1 cellular context compared by ENCODE assay signal in genomic region chr1:92990828-92991227, GRCh38.
A peak's percentile ranks its signal among the peaks of the same experiment; 100 is the strongest.
TF ChIP-seq lines count a peak whose summit lies in the region.

No MANE protein-coding gene starts in this region.

TF ChIP-seq in K562, 482 proteins besides CTCF, POLR2A, EP300 and RAD21 (continued from another document and continues in another):
- no peak for TF ChIP-seq CUX1 (CRISPR knock-in tag; IDR thresholded peaks at IDR 0.05)
- 0 out of 2 replicates have a peak, but pooled peaks have one; percentile 10 for TF ChIP-seq JUND (IDR thresholded peaks at IDR 0.05; ENCODE audit: borderline replicate concordance, low read depth, low read length)
- no peak; the same call in 2 of the 3 replicates for TF ChIP-seq JUND (tag; IDR thresholded peaks at IDR 0.05; ENCODE audit: borderline replicate concordance, low read depth, low read length)
- no peak for TF ChIP-seq SREBF2 (CRISPR knock-in tag; IDR thresholded peaks at IDR 0.05)
- TF ChIP-seq KLF1 (tag; IDR thresholded peaks at IDR 0.05), result no peak
- peak; percentile 52 for TF ChIP-seq CBFA2T2 (conservative IDR thresholded peaks at IDR 0.05)
- peak; percentile 25 to 72; a peak in 3 of 4 replicates for TF ChIP-seq KDM1A (IDR thresholded peaks at IDR 0.05)
- TF ChIP-seq MAFF (IDR thresholded peaks at IDR 0.05; ENCODE audit: low read length), result no peak
- peak; percentile 75; the same call in 1 of the 2 replicates for TF ChIP-seq STAT5A (IDR thresholded peaks at IDR 0.05; ENCODE audit: borderline replicate concordance, low read length)
- peak; percentile 73 for TF ChIP-seq CBFA2T3 (IDR thresholded peaks at IDR 0.05)
- TF ChIP-seq, protein P1, sequence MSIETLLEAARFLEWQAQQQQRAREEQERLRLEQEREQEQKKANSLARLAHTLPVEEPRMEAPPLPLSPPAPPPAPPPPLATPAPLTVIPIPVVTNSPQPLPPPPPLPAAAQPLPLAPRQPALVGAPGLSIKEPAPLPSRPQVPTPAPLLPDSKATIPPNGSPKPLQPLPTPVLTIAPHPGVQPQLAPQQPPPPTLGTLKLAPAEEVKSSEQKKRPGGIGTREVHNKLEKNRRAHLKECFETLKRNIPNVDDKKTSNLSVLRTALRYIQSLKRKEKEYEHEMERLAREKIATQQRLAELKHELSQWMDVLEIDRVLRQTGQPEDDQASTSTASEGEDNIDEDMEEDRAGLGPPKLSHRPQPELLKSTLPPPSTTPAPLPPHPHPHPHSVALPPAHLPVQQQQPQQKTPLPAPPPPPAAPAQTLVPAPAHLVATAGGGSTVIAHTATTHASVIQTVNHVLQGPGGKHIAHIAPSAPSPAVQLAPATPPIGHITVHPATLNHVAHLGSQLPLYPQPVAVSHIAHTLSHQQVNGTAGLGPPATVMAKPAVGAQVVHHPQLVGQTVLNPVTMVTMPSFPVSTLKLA (conservative IDR thresholded peaks at IDR 0.05), result no peak
- TF ChIP-seq ZNF133 (CRISPR knock-in tag; IDR thresholded peaks at IDR 0.05), result no peak
- TF ChIP-seq LARP7 (IDR thresholded peaks at IDR 0.05), result no peak
- TF ChIP-seq, protein P2, sequence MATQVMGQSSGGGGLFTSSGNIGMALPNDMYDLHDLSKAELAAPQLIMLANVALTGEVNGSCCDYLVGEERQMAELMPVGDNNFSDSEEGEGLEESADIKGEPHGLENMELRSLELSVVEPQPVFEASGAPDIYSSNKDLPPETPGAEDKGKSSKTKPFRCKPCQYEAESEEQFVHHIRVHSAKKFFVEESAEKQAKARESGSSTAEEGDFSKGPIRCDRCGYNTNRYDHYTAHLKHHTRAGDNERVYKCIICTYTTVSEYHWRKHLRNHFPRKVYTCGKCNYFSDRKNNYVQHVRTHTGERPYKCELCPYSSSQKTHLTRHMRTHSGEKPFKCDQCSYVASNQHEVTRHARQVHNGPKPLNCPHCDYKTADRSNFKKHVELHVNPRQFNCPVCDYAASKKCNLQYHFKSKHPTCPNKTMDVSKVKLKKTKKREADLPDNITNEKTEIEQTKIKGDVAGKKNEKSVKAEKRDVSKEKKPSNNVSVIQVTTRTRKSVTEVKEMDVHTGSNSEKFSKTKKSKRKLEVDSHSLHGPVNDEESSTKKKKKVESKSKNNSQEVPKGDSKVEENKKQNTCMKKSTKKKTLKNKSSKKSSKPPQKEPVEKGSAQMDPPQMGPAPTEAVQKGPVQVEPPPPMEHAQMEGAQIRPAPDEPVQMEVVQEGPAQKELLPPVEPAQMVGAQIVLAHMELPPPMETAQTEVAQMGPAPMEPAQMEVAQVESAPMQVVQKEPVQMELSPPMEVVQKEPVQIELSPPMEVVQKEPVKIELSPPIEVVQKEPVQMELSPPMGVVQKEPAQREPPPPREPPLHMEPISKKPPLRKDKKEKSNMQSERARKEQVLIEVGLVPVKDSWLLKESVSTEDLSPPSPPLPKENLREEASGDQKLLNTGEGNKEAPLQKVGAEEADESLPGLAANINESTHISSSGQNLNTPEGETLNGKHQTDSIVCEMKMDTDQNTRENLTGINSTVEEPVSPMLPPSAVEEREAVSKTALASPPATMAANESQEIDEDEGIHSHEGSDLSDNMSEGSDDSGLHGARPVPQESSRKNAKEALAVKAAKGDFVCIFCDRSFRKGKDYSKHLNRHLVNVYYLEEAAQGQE (CRISPR knock-in tag; IDR thresholded peaks at IDR 0.05; ENCODE audit: low read depth), result no peak
- TF ChIP-seq ZSCAN29 (IDR thresholded peaks at IDR 0.05), result no peak
- no peak for TF ChIP-seq SNRNP70 (optimal IDR thresholded peaks at IDR 0.05; ENCODE audit: low read depth, low read length)
- no peak for TF ChIP-seq NCOR1 (IDR thresholded peaks at IDR 0.05)
- no peak for TF ChIP-seq ZNF184 (CRISPR knock-in tag; IDR thresholded peaks at IDR 0.05)
- TF ChIP-seq, protein P3, sequence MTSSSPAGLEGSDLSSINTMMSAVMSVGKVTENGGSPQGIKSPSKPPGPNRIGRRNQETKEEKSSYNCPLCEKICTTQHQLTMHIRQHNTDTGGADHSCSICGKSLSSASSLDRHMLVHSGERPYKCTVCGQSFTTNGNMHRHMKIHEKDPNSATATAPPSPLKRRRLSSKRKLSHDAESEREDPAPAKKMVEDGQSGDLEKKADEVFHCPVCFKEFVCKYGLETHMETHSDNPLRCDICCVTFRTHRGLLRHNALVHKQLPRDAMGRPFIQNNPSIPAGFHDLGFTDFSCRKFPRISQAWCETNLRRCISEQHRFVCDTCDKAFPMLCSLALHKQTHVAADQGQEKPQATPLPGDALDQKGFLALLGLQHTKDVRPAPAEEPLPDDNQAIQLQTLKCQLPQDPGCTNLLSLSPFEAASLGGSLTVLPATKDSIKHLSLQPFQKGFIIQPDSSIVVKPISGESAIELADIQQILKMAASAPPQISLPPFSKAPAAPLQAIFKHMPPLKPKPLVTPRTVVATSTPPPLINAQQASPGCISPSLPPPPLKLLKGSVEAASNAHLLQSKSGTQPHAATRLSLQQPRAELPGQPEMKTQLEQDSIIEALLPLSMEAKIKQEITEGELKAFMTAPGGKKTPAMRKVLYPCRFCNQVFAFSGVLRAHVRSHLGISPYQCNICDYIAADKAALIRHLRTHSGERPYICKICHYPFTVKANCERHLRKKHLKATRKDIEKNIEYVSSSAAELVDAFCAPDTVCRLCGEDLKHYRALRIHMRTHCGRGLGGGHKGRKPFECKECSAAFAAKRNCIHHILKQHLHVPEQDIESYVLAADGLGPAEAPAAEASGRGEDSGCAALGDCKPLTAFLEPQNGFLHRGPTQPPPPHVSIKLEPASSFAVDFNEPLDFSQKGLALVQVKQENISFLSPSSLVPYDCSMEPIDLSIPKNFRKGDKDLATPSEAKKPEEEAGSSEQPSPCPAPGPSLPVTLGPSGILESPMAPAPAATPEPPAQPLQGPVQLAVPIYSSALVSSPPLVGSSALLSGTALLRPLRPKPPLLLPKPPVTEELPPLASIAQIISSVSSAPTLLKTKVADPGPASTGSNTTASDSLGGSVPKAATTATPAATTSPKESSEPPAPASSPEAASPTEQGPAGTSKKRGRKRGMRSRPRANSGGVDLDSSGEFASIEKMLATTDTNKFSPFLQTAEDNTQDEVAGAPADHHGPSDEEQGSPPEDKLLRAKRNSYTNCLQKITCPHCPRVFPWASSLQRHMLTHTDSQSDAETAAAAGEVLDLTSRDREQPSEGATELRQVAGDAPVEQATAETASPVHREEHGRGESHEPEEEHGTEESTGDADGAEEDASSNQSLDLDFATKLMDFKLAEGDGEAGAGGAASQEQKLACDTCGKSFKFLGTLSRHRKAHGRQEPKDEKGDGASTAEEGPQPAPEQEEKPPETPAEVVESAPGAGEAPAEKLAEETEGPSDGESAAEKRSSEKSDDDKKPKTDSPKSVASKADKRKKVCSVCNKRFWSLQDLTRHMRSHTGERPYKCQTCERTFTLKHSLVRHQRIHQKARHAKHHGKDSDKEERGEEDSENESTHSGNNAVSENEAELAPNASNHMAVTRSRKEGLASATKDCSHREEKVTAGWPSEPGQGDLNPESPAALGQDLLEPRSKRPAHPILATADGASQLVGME (CRISPR knock-in tag; IDR thresholded peaks at IDR 0.05), result no peak
- no peak for TF ChIP-seq ELF4 (CRISPR knock-in tag; IDR thresholded peaks at IDR 0.05)
- TF ChIP-seq, protein P4, sequence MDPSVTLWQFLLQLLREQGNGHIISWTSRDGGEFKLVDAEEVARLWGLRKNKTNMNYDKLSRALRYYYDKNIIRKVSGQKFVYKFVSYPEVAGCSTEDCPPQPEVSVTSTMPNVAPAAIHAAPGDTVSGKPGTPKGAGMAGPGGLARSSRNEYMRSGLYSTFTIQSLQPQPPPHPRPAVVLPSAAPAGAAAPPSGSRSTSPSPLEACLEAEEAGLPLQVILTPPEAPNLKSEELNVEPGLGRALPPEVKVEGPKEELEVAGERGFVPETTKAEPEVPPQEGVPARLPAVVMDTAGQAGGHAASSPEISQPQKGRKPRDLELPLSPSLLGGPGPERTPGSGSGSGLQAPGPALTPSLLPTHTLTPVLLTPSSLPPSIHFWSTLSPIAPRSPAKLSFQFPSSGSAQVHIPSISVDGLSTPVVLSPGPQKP (CRISPR knock-in tag; IDR thresholded peaks at IDR 0.05), result no peak
- TF ChIP-seq PML (IDR thresholded peaks at IDR 0.05; ENCODE audit: low read length), result peak; percentile 31; the same call in 1 of the 2 replicates
- TF ChIP-seq GABPA (tag; conservative IDR thresholded peaks at IDR 0.05; ENCODE audit: low read depth), result peak; percentile 40; the same call in 1 of the 2 replicates
- TF ChIP-seq USF1 (CRISPR knock-in tag; IDR thresholded peaks at IDR 0.05), result no peak
- no peak for TF ChIP-seq BHLHE40 (IDR thresholded peaks at IDR 0.05; ENCODE audit: low read length)
- TF ChIP-seq ZNF124 (CRISPR knock-in tag; IDR thresholded peaks at IDR 0.05), result no peak
- no peak for TF ChIP-seq POLR2AphosphoS2 (IDR thresholded peaks at IDR 0.05; ENCODE audit: low read length)
- TF ChIP-seq MAFG (tag; conservative IDR thresholded peaks at IDR 0.05), result no peak
- peak; percentile 69 for TF ChIP-seq TCF3 (CRISPR knock-in tag; IDR thresholded peaks at IDR 0.05)
- TF ChIP-seq PREB (CRISPR knock-in tag; IDR thresholded peaks at IDR 0.05), result no peak
- TF ChIP-seq ZNF282 (CRISPR knock-in tag; IDR thresholded peaks at IDR 0.05), result no peak
- TF ChIP-seq ZNF3 (CRISPR knock-in tag; IDR thresholded peaks at IDR 0.05), result no peak
